In genomic region chr12:75944097-75944904, GRCh38 we compare ENCODE assay signal across 8 cellular contexts.
DNase-seq lines count a peak whose midpoint lies in the region; ATAC-seq and TF ChIP-seq lines count a peak whose summit lies in the region.

No MANE protein-coding gene starts in this region.

- H3F3A ChIP-seq in neural progenitor cell (ENCODE audit: low read depth), result peaks cover 6% of the 10 kb centered on the region

- no peaks in the 10 kb centered on the region for H3K27me3 Mint-ChIP-seq in CD4-positive, CD25-positive, alpha-beta regulatory T cell
- H3K27me3 Mint-ChIP-seq in mesothelial cell of epicardium (ENCODE audit: low read depth), result no peaks in the 10 kb centered on the region
- H3K27me3 Mint-ChIP-seq in neural progenitor cell (ENCODE audit: insufficient read depth, low read depth), result peaks cover 4% of the 10 kb centered on the region

- H3K79me2 ChIP-seq in neural progenitor cell (ENCODE audit: low read depth), result no peaks in the 10 kb centered on the region

- no peaks in the 10 kb centered on the region for H3K27me3 ChIP-seq in CD4-positive, CD25-positive, alpha-beta regulatory T cell (ENCODE audit: control insufficient read depth, insufficient read depth, low read length)
- H3K27me3 ChIP-seq in neural progenitor cell, result no peaks in the 10 kb centered on the region

- peaks cover 16% of the 10 kb centered on the region for H3K4me1 ChIP-seq in CD4-positive, CD25-positive, alpha-beta regulatory T cell (ENCODE audit: control insufficient read depth, insufficient read depth, low read length, poor library complexity, severe bottlenecking)
- H3K4me1 ChIP-seq in neural progenitor cell, result no peaks in the 10 kb centered on the region

- peak in 2 of 3 donors; percentile 18 to 80 for DNase-seq in CD4-positive, CD25-positive, alpha-beta regulatory T cell
- DNase-seq in choroid plexus epithelial cell (ENCODE audit: low read depth), result peak; percentile 91
- DNase-seq in mesothelial cell of epicardium (ENCODE audit: low spot score in 2 of 2, unreplicated experiment in 2 of 2), result no peak
- DNase-seq in neural progenitor cell (ENCODE audit: low spot score), result no peak
- no peak for DNase-seq in SHP77 (lab: John Stamatoyannopoulos, UW)

- peak overlapping the region; percentile 81 to 90 (median 89) for H3K27ac Mint-ChIP-seq in CD4-positive, CD25-positive, alpha-beta regulatory T cell
- H3K27ac Mint-ChIP-seq in mesothelial cell of epicardium (peak overlapping the region; percentile 43), neural progenitor cell (no peak overlapping the region)

- ATAC-seq in CD4-positive, CD25-positive, alpha-beta regulatory T cell (ENCODE audit: low read depth in 2 of 2), result peak; percentile 92 to 94
- peak; percentile 96 for ATAC-seq in GM19035 (IDR thresholded peaks at IDR 0.05; ENCODE audit: unreplicated experiment)
- peak; percentile 89 for ATAC-seq in HG03108 (IDR thresholded peaks at IDR 0.05; ENCODE audit: unreplicated experiment)

- H3K9me3 ChIP-seq in CD4-positive, CD25-positive, alpha-beta regulatory T cell (ENCODE audit: control insufficient read depth in 2 of 2, low read length in 2 of 2), result no peaks in the 10 kb centered on the region
- H3K9me3 ChIP-seq in neural progenitor cell (ENCODE audit: low read depth), result no peaks in the 10 kb centered on the region

- no peak overlapping the region for H2AFZ ChIP-seq in neural progenitor cell (replicated peaks)

- H3K4me3 ChIP-seq in CD4-positive, CD25-positive, alpha-beta regulatory T cell (ENCODE audit: low read depth, low read length), result peak overlapping the region; percentile 39
- H3K4me3 ChIP-seq in choroid plexus epithelial cell (ENCODE audit: low read depth, low read length), result no peak overlapping the region
- no peak overlapping the region for H3K4me3 ChIP-seq in neural progenitor cell

- H3K9ac ChIP-seq in neural progenitor cell, result no peak overlapping the region

- peak overlapping the region; percentile 64 for H3K27ac ChIP-seq in CD4-positive, CD25-positive, alpha-beta regulatory T cell (ENCODE audit: insufficient read depth, low read length, poor library complexity, severe bottlenecking)
- H3K27ac ChIP-seq in neural progenitor cell, result no peak overlapping the region

- H3K4me2 ChIP-seq in neural progenitor cell, result no peak overlapping the region

- no peak for TF ChIP-seq CTCF in choroid plexus epithelial cell (conservative IDR thresholded peaks at IDR 0.05; ENCODE audit: low read depth, low read length)
- TF ChIP-seq CTCF in mesothelial cell of epicardium (IDR thresholded peaks at IDR 0.05; ENCODE audit: unreplicated experiment), result no peak
- TF ChIP-seq CTCF in neural progenitor cell (IDR thresholded peaks at IDR 0.05), result no peak

- H3K9me3 Mint-ChIP-seq in CD4-positive, CD25-positive, alpha-beta regulatory T cell, result no peaks in the 10 kb centered on the region
- H3K9me3 Mint-ChIP-seq in mesothelial cell of epicardium, result peaks cover 7% of the 10 kb centered on the region
- H3K9me3 Mint-ChIP-seq in neural progenitor cell, result peaks cover 9% of the 10 kb centered on the region

- H3K36me3 ChIP-seq in CD4-positive, CD25-positive, alpha-beta regulatory T cell (ENCODE audit: control insufficient read depth, insufficient read depth, low read length), result no peaks in the 10 kb centered on the region
- no peaks in the 10 kb centered on the region for H3K36me3 ChIP-seq in neural progenitor cell

- no peaks in the 10 kb centered on the region for H4K20me1 ChIP-seq in neural progenitor cell (ENCODE audit: low read depth)

- H3K4me1 Mint-ChIP-seq in CD4-positive, CD25-positive, alpha-beta regulatory T cell, result peaks cover 9 to 24% (median 18%) of the 10 kb centered on the region in 4 donors
- H3K4me1 Mint-ChIP-seq in mesothelial cell of epicardium (peaks cover 14% of the 10 kb centered on the region), neural progenitor cell (peaks cover 7% of the 10 kb centered on the region)

- peak overlapping the region; percentile 13 to 75 (median 48) for H3K4me3 Mint-ChIP-seq in CD4-positive, CD25-positive, alpha-beta regulatory T cell
- H3K4me3 Mint-ChIP-seq in mesothelial cell of epicardium (no peak overlapping the region), neural progenitor cell (no peak overlapping the region)

- H3K36me3 Mint-ChIP-seq in CD4-positive, CD25-positive, alpha-beta regulatory T cell, result no peaks in the 10 kb centered on the region
- H3K36me3 Mint-ChIP-seq in mesothelial cell of epicardium, result peaks cover 4% of the 10 kb centered on the region
- no peaks in the 10 kb centered on the region for H3K36me3 Mint-ChIP-seq in neural progenitor cell

TF ChIP-seq in PFSK-1, 5 proteins besides CTCF, POLR2A, EP300 and RAD21:
- TF ChIP-seq SIN3A (IDR thresholded peaks at IDR 0.05; ENCODE audit: borderline replicate concordance, insufficient read depth, low read length) (0 out of 2 replicates have a peak, but pooled peaks have one; percentile 36), TAF1 (IDR thresholded peaks at IDR 0.05; ENCODE audit: borderline replicate concordance, insufficient read depth, low read length) (no peak; the same call in 1 of the 2 replicates), FOXP2 (optimal IDR thresholded peaks at IDR 0.05; ENCODE audit: borderline replicate concordance, extremely low read depth, extremely low read length, insufficient read depth) (no peak), POLR2AphosphoS5 (IDR thresholded peaks at IDR 0.05; ENCODE audit: low read depth, low read length) (no peak)

Comparison
In these comparisons a context has a peak if more than half of its experiments do, and no peak if none do; other contexts are left out.
1. DNase-seq: peak in CD4-positive, CD25-positive, alpha-beta regulatory T cell (2 of 3) and choroid plexus epithelial cell (single experiment); none in mesothelial cell of epicardium (0 of 2), neural progenitor cell (single experiment) and SHP77 (0 of 2).
2. H3K4me3 Mint-ChIP-seq: peak in CD4-positive, CD25-positive, alpha-beta regulatory T cell (4 of 4); none in mesothelial cell of epicardium (single experiment) and neural progenitor cell (single experiment).
3. Peak in every context shown above with its lines, with median percentiles within 50 percentile points of each other: ATAC-seq.